In genomic region chr6:15206887-15207286, GRCh38 we compare ENCODE assay signal across 1 cellular context.
TF ChIP-seq lines count a peak whose summit lies in the region.

No MANE protein-coding gene starts in this region.

TF ChIP-seq in K562, 482 proteins besides CTCF, POLR2A, EP300 and RAD21 (continued from another document):
- TF ChIP-seq AFF4 (CRISPR knock-in tag; IDR thresholded peaks at IDR 0.05), result no peak
- TF ChIP-seq ELF2 (CRISPR knock-in tag; IDR thresholded peaks at IDR 0.05), result no peak
- no peak for TF ChIP-seq GMEB1 (CRISPR knock-in tag; IDR thresholded peaks at IDR 0.05)
- no peak for TF ChIP-seq MTA3 (IDR thresholded peaks at IDR 0.05; ENCODE audit: borderline replicate concordance)
- TF ChIP-seq DNMT1 (IDR thresholded peaks at IDR 0.05), result no peak
- TF ChIP-seq NCOA2 (IDR thresholded peaks at IDR 0.05; ENCODE audit: partially characterized antibody in 2 of 2), result no peak
- 0 out of 2 replicates have a peak, but pooled peaks have one; percentile 33 for TF ChIP-seq ZNF583 (CRISPR knock-in tag; IDR thresholded peaks at IDR 0.05)
- 0 out of 2 replicates have a peak, but pooled peaks have one; percentile 53 for TF ChIP-seq NFXL1 (CRISPR knock-in tag; IDR thresholded peaks at IDR 0.05)
- no peak for TF ChIP-seq ID3 (CRISPR knock-in tag; IDR thresholded peaks at IDR 0.05)
- TF ChIP-seq ID3 (tag; IDR thresholded peaks at IDR 0.05), result 0 out of 2 replicates have a peak, but pooled peaks have one; percentile 33
- TF ChIP-seq YY1 (IDR thresholded peaks at IDR 0.05; ENCODE audit: borderline replicate concordance in 1 of 3, control insufficient read depth in 1 of 3, extremely low read depth in 1 of 3, insufficient read depth in 3 of 3, insufficient read length in 1 of 3, insufficient replicate concordance in 2 of 3, low read depth in 1 of 3, low read length in 2 of 3), result no peak
- TF ChIP-seq ZNF324 (CRISPR knock-in tag; IDR thresholded peaks at IDR 0.05), result no peak
- TF ChIP-seq POLR3A (IDR thresholded peaks at IDR 0.05; ENCODE audit: borderline replicate concordance, extremely low read depth, insufficient read depth, insufficient read length), result no peak
- no peak for TF ChIP-seq CBX5 (IDR thresholded peaks at IDR 0.05; ENCODE audit: borderline replicate concordance, low read depth)
- no peak for TF ChIP-seq KDM5B (IDR thresholded peaks at IDR 0.05; ENCODE audit: insufficient replicate concordance, low read depth, low read length)
- TF ChIP-seq U2AF1 (optimal IDR thresholded peaks at IDR 0.05; ENCODE audit: low read depth, low read length), result no peak
- no peak for TF ChIP-seq POLR2H (tag; IDR thresholded peaks at IDR 0.05; ENCODE audit: low read depth)
- 0 out of 2 replicates have a peak, but pooled peaks have one; percentile 20 for TF ChIP-seq TAF7 (tag; IDR thresholded peaks at IDR 0.05)
- TF ChIP-seq CAMTA2 (CRISPR knock-in tag; conservative IDR thresholded peaks at IDR 0.05), result no peak
- TF ChIP-seq ETV5 (CRISPR knock-in tag; IDR thresholded peaks at IDR 0.05; ENCODE audit: low read depth), result no peak
- peak; percentile 57; the same call in 1 of the 2 replicates for TF ChIP-seq HBP1 (CRISPR knock-in tag; IDR thresholded peaks at IDR 0.05)
- TF ChIP-seq FOXO4 (CRISPR knock-in tag; IDR thresholded peaks at IDR 0.05), result no peak
- TF ChIP-seq HMGXB4 (CRISPR knock-in tag; IDR thresholded peaks at IDR 0.05), result no peak
- peak; percentile 40; the same call in 1 of the 2 replicates for TF ChIP-seq BACH1 (tag; IDR thresholded peaks at IDR 0.05)
TF ChIP-seq in K562: peak in this region for 26.
